In the genomic region with DNA sequence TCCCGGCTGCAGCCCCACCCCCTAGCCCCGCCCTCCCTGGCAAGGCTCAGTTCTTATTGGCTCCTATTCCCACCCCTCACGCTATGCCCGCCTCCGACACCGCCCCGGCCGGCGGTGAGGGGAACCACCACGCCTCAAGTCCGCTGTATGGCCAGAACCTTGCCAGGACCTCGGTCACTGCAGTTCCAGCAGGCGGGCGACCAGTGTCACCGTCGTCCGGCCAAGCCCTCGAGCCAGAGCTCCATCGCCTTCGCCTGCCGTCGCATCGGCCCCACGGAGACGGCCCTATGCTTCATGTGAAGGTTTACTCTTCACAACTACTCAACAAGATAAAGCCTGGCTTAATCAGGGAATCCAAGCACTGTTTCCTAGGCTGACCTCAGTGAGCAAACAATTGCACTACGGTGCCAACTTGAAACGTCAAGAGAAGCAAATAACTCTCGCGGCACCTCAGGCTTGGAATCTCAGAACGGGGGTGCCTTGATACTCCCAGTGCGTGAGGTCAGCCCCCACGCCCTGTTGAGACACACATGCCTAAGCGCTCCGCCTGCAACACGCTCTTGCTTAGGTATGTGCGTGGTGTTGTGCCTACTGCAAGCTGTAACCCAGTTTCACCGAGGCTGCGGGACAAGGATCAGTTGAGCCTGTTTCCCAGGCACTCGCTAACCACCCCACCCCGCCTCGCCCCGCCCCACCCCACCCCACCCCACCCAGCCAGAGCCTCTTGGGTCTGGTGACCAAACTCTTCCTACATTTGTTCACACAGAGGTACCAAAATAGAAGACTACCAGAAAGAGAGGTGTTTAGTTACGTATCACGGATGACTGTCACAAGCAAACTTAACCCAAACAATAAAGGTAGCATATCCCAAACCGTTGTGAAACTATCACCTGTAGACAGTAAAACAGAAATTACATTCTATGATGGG, we compare ENCODE assay signal across 8 cellular contexts. TPM values are rescaled to one million over a fixed set of nuclear protein-coding genes. Genes with fewer than 3 reads are reported as not detected.
A peak's percentile ranks its signal among the peaks of the same experiment; 100 is the strongest.
DNase-seq lines count a peak whose midpoint lies in the region; ATAC-seq, FAIRE-seq and TF ChIP-seq lines count a peak whose summit lies in the region.

No MANE protein-coding gene starts in this region.

- peak; percentile 91 for FAIRE-seq in GM19239 (lab: Jason Lieb, UNC)

- no peak overlapping the region for H2AK5ac ChIP-seq in mesenchymal stem cell (ENCODE audit: low read length, severe bottlenecking)

- peak overlapping the region in 1 of 2 donors; percentile 62 for H3K27ac Mint-ChIP-seq in effector memory CD8-positive, alpha-beta T cell

- H3K79me1 ChIP-seq in mesenchymal stem cell (replicated peaks; ENCODE audit: low read length, poor library complexity, severe bottlenecking) = no peaks in the 10 kb centered on the region

- peak; percentile 17; the same call in 1 of the 2 replicates for TF ChIP-seq CTCF in BJ (IDR thresholded peaks at IDR 0.05; ENCODE audit: insufficient read depth, low read depth, low read length)

- peak; percentile 88 for ATAC-seq in HG03378 (IDR thresholded peaks at IDR 0.05; ENCODE audit: unreplicated experiment)
- peak; percentile 94 for ATAC-seq in effector memory CD8-positive, alpha-beta T cell (replicated peaks)

- peak overlapping the region; percentile 92 for H2AFZ ChIP-seq in mesenchymal stem cell (ENCODE audit: low read depth, low read length)

- no peaks in the 10 kb centered on the region for H3K9me3 ChIP-seq in mesenchymal stem cell (ENCODE audit: control insufficient read depth, low read length)

- no peak overlapping the region for H3K23ac ChIP-seq in mesenchymal stem cell (ENCODE audit: low read length in 2 of 2)

- H3K4me1 Mint-ChIP-seq in effector memory CD8-positive, alpha-beta T cell (ENCODE audit: low read depth in 2 of 2) = peaks cover 3 to 5% of the 10 kb centered on the region in 2 donors

- no peak overlapping the region for H2BK120ac ChIP-seq in mesenchymal stem cell (ENCODE audit: low read depth, low read length)

- H2BK15ac ChIP-seq in mesenchymal stem cell (ENCODE audit: low read depth, poor library complexity, severe bottlenecking) = no peak overlapping the region

- under 1% methylated on average over 37 of the region's 45 CpGs for WGBS in mesenchymal stem cell

- H3K14ac ChIP-seq in mesenchymal stem cell (ENCODE audit: low read length in 2 of 2) = no peak overlapping the region

- H3K36me3 Mint-ChIP-seq in effector memory CD8-positive, alpha-beta T cell (ENCODE audit: insufficient read depth) = peaks cover 5% of the 10 kb centered on the region

- H3K27me3 ChIP-seq in BJ (ENCODE audit: control insufficient read depth, insufficient read depth, low read length) (peaks cover 2% of the 10 kb centered on the region; the same call in 1 of the 2 replicates), mesenchymal stem cell (ENCODE audit: control insufficient read depth in 1 of 2, insufficient read depth in 1 of 2, low read length in 2 of 2) (peaks cover under 1 to 6% of the 10 kb centered on the region in 2 experiments)

- no peaks in the 10 kb centered on the region for H3K36me3 ChIP-seq in BJ (ENCODE audit: control insufficient read depth, insufficient read depth, low read length)
- no peaks in the 10 kb centered on the region for H3K36me3 ChIP-seq in mesenchymal stem cell (ENCODE audit: control insufficient read depth in 1 of 2, insufficient read depth in 2 of 2, low read depth in 1 of 2, low read length in 2 of 2)

- DNase-seq in BJ (ENCODE audit: low read depth) = peak; percentile 43
- DNase-seq in GM19239 (ENCODE audit: insufficient read length, low spot score) = peak; percentile 83
- DNase-seq in NCI-H82 (lab: John Stamatoyannopoulos, UW) = peak; percentile 89
- DNase-seq in activated CD8-positive, alpha-beta memory T cell treated with anti-CD3 and anti-CD28 coated beads for 4 hours (ENCODE audit: low read depth in 2 of 2) = peak; percentile 69 to 75
- peak; percentile 69 to 76 (median 70) for DNase-seq in effector memory CD8-positive, alpha-beta T cell
- DNase-seq in mesenchymal stem cell = peak; percentile 91
- peak; percentile 66 to 90 (median 74) for DNase-seq in stimulated activated CD4-positive, alpha-beta T cell treated with anti-CD3 and anti-CD28 coated beads, TNF-alpha, amount 100 ng/mL, for 48 hours (ENCODE audit: low read depth in 3 of 3)

- H3K4me3 ChIP-seq in BJ (ENCODE audit: low read depth, low read length) (peak overlapping the region; percentile 58), mesenchymal stem cell (ENCODE audit: insufficient read depth in 1 of 2, low read depth in 1 of 2, low read length in 2 of 2) (peak overlapping the region; percentile 64 to 95)

- peak overlapping the region in 1 of 2 experiments; percentile 28 for H2BK12ac ChIP-seq in mesenchymal stem cell (ENCODE audit: low read length in 2 of 2)

- H3K4ac ChIP-seq in mesenchymal stem cell (ENCODE audit: low read depth in 1 of 2, low read length in 2 of 2) = no peak overlapping the region

- H3K27ac ChIP-seq in mesenchymal stem cell (ENCODE audit: low read length, poor library complexity, severe bottlenecking) = no peak overlapping the region

- H4K91ac ChIP-seq in mesenchymal stem cell (ENCODE audit: low read length) = peak overlapping the region; percentile 25

- POLR2A ChIA-PET in BJ (lab: Charles Lee) = no interaction called here

- peak overlapping the region in 1 of 2 experiments; percentile 42 for H3K18ac ChIP-seq in mesenchymal stem cell (ENCODE audit: low read depth in 1 of 2, low read length in 2 of 2)

- H3K4me3 Mint-ChIP-seq in effector memory CD8-positive, alpha-beta T cell = peak overlapping the region; percentile 91 to 93

- peaks cover 12 to 17% of the 10 kb centered on the region in 2 donors for H3K27me3 Mint-ChIP-seq in effector memory CD8-positive, alpha-beta T cell

- peak overlapping the region; percentile 91 for H3K9ac ChIP-seq in mesenchymal stem cell (ENCODE audit: low read length)

- no peak overlapping the region for H4K8ac ChIP-seq in mesenchymal stem cell (ENCODE audit: low read length)

- peaks cover 4% of the 10 kb centered on the region for H3K4me1 ChIP-seq in mesenchymal stem cell (ENCODE audit: control insufficient read depth, insufficient read depth, low read depth, low read length)

- no peak overlapping the region for H2BK5ac ChIP-seq in mesenchymal stem cell (ENCODE audit: low read depth, low read length, poor library complexity, severe bottlenecking)

- CTCF ChIA-PET in BJ (lab: Yijun Ruan, JAX) = interaction anchor here (0.6 to 1.7 kb wide), 8 partner anchors 10 to 886 kb away, joined by 3 to 4 read pairs (median 3); a partner anchor contains a TSS

- H3K4me2 ChIP-seq in mesenchymal stem cell (ENCODE audit: low read length, poor library complexity, severe bottlenecking) = peak overlapping the region; percentile 84

- no peaks in the 10 kb centered on the region for H3K9me3 Mint-ChIP-seq in effector memory CD8-positive, alpha-beta T cell

RNA-seq across cellular contexts. Expression of a gene that starts 0.5 kb away (rescaled TPM):
- polyA plus RNA-seq in BJ (2011; rRNA removed) = 0.45 and 0.87 TPM in 2 replicates
- 0.90 and 1.2 TPM in 2 replicates for polyA minus RNA-seq in BJ (2011; rRNA and poly(A)+ RNA removed)
- polyA plus RNA-seq in mesenchymal stem cell (2013, experiment 1 of 2) = 0.36 TPM
- polyA plus RNA-seq in mesenchymal stem cell (2013, experiment 2 of 2) = 0.29 TPM

RNA-seq across cellular contexts. Expression of a gene that starts 25.0 kb away (rescaled TPM):
- not detected in 2 replicates for polyA plus RNA-seq in BJ (2011; rRNA removed)
- polyA minus RNA-seq in BJ (2011; rRNA and poly(A)+ RNA removed) = not detected in 2 replicates
- polyA plus RNA-seq in mesenchymal stem cell (2013, experiment 1 of 2) = not detected
- not detected for polyA plus RNA-seq in mesenchymal stem cell (2013, experiment 2 of 2)

RNA-seq across cellular contexts. Expression of a gene that starts 46.2 kb away (rescaled TPM):
- 19.1 and 38.3 TPM in 2 replicates for polyA plus RNA-seq in BJ (2011; rRNA removed)
- 17.0 and 22.0 TPM in 2 replicates for polyA minus RNA-seq in BJ (2011; rRNA and poly(A)+ RNA removed)
- 55.7 TPM for polyA plus RNA-seq in mesenchymal stem cell (2013, experiment 1 of 2)
- polyA plus RNA-seq in mesenchymal stem cell (2013, experiment 2 of 2) = 59.7 TPM
